Comparison of ENCODE assay signal across 8 cellular contexts in the genomic region with DNA sequence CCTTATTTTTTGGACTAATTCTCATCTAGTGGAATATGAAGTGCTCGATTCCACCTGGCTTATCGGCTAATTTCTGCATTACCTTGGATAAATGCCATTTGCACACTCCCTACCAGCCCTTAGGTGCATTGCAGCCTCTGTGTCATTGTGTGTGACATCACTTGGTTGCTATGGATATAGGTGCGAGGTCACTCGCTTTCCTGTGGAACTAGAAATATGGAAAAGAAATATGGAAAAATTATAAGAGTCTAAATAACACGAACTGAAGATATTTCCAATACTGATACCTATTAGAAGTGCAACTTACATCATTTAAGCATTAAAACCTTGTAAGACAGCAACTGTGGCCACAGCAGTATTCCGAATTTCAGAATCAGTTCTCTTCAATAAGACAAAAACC. TPM values are rescaled to one million over a fixed set of nuclear protein-coding genes. Genes with fewer than 3 reads are reported as not detected.
DNase-seq lines count a peak whose midpoint lies in the region; FAIRE-seq and TF ChIP-seq lines count a peak whose summit lies in the region.

No MANE protein-coding gene starts in this region.

- no peaks in the 10 kb centered on the region for H3K36me3 ChIP-seq in mucosa of stomach (ENCODE audit: control insufficient read depth, insufficient read depth, low read length)
- no peaks in the 10 kb centered on the region for H3K36me3 ChIP-seq in prostate gland

- peak overlapping the region in 1 of 2 donors; percentile 99 for H3K27ac ChIP-seq in prostate gland

- WGBS in prostate gland, result 39% methylated on average over 6 of the region's 6 CpGs

- intact Hi-C loops in prostate gland (cut with DNase I), result loop anchor here (5.0 kb wide), 2 partner anchors 40 to 65 kb away; no protein-coding TSS in a partner anchor

- TF ChIP-seq CTCF in cardiac fibroblast (IDR thresholded peaks at IDR 0.05; ENCODE audit: low read depth, low read length), result peak; percentile 11
- TF ChIP-seq CTCF in prostate gland (IDR thresholded peaks at IDR 0.05), result peak in 1 of 4 experiments; percentile 12

- peak; percentile 17 for DNase-seq in NCI-H345 (lab: John Stamatoyannopoulos, UW)
- DNase-seq in NCI-H345 treated with DMSO at 0.1 percent for 48 hours (lab: John Stamatoyannopoulos, UW; ENCODE audit: unreplicated experiment), result no peak
- DNase-seq in NCI-H2081 (lab: John Stamatoyannopoulos, UW), result peak; percentile 73 to 85
- DNase-seq in cardiac fibroblast (ENCODE audit: low read depth in 2 of 2), result peak in 1 of 2 donors; percentile 64
- DNase-seq in GM12891 (ENCODE audit: insufficient read length, low spot score), result no peak
- DNase-seq in prostate gland (ENCODE audit: low spot score), result no peak
- no peak for DNase-seq in activated CD4-positive, alpha-beta T cell treated with anti-CD3 and anti-CD28 coated beads, Interleukin-2, amount 50 U/mL, for 4 hours

- TF ChIP-seq POLR2A in GM12891 (IDR thresholded peaks at IDR 0.05; ENCODE audit: low read depth, low read length) (no peak), prostate gland (IDR thresholded peaks at IDR 0.05) (no peak)

- H3K9me3 ChIP-seq in mucosa of stomach (ENCODE audit: control insufficient read depth, low read length) (no peaks in the 10 kb centered on the region), prostate gland (no peaks in the 10 kb centered on the region)

- H3K4me3 ChIP-seq in cardiac fibroblast (replicated peaks in 1 of 2; ENCODE audit: low read depth in 2 of 2, low read length in 2 of 2) (peak overlapping the region; percentile 96 to 97), mucosa of stomach (ENCODE audit: low read length) (peak overlapping the region; percentile 51), prostate gland (no peak overlapping the region)

- H3K9ac ChIP-seq in mucosa of stomach (ENCODE audit: low read length), result peak overlapping the region; percentile 93

- H3K4me1 ChIP-seq in mucosa of stomach (ENCODE audit: control insufficient read depth, insufficient read depth, low read length) (peaks cover 20% of the 10 kb centered on the region), prostate gland (replicated peaks) (peaks cover 7% of the 10 kb centered on the region)

- FAIRE-seq in GM12891 (lab: Jason Lieb, UNC), result no peak

- H3K27me3 ChIP-seq in mucosa of stomach (ENCODE audit: control insufficient read depth, insufficient read depth, low read length) (no peaks in the 10 kb centered on the region), prostate gland (replicated peaks; ENCODE audit: insufficient read depth) (no peaks in the 10 kb centered on the region)

TF ChIP-seq in GM12891, 5 proteins besides CTCF, POLR2A, EP300 and RAD21:
- TF ChIP-seq SPI1 (IDR thresholded peaks at IDR 0.05; ENCODE audit: low read depth, low read length) (no peak), POLR2AphosphoS5 (IDR thresholded peaks at IDR 0.05; ENCODE audit: low read depth, low read length) (no peak), TAF1 (IDR thresholded peaks at IDR 0.05; ENCODE audit: low read depth, low read length) (no peak), POU2F2 (IDR thresholded peaks at IDR 0.05; ENCODE audit: low read depth, low read length) (no peak), PAX5 (IDR thresholded peaks at IDR 0.05; ENCODE audit: insufficient read depth, low read length, severe bottlenecking) (no peak)

RNA-seq across cellular contexts. Expression of gene YWHAG, which starts 2.0 kb away (rescaled TPM):
- 72.3 TPM for polyA plus RNA-seq in GM12891 (2012; ENCODE audit: low read depth, missing spikeins)
- 10 to 100 TPM; 49.1 to 80.2 TPM for total RNA-seq in prostate gland

RNA-seq across cellular contexts. Expression of gene SSC4D, which starts 52.7 kb away (rescaled TPM):
- 0.41 TPM for polyA plus RNA-seq in GM12891 (2012; ENCODE audit: low read depth, missing spikeins)
- 1 to 10 TPM in 1 of 2 donors, not detected in 1; 1.0 TPM for total RNA-seq in prostate gland

RNA-seq across cellular contexts. Expression of gene HSPB1, which starts 54.4 kb away (rescaled TPM):
- 320 TPM for polyA plus RNA-seq in GM12891 (2012; ENCODE audit: low read depth, missing spikeins)
- total RNA-seq in prostate gland, result 100 to 1,000 TPM; 781 to 833 TPM

Comparison
In these comparisons a context has a peak if more than half of its experiments do, and no peak if none do; other contexts are left out.
1. DNase-seq: peak in NCI-H345 (single experiment) and NCI-H2081 (2 of 2); none in NCI-H345 treated with DMSO at 0.1 percent for 48 hours (single experiment), GM12891 (single experiment), prostate gland (single experiment) and activated CD4-positive, alpha-beta T cell treated with anti-CD3 and anti-CD28 coated beads, Interleukin-2, amount 50 U/mL, for 4 hours (0 of 2).
2. H3K4me3 ChIP-seq: peak in cardiac fibroblast (2 of 2) and mucosa of stomach (single experiment); none in prostate gland (0 of 2).